8 cellular contexts compared by ENCODE assay signal in the genomic region with DNA sequence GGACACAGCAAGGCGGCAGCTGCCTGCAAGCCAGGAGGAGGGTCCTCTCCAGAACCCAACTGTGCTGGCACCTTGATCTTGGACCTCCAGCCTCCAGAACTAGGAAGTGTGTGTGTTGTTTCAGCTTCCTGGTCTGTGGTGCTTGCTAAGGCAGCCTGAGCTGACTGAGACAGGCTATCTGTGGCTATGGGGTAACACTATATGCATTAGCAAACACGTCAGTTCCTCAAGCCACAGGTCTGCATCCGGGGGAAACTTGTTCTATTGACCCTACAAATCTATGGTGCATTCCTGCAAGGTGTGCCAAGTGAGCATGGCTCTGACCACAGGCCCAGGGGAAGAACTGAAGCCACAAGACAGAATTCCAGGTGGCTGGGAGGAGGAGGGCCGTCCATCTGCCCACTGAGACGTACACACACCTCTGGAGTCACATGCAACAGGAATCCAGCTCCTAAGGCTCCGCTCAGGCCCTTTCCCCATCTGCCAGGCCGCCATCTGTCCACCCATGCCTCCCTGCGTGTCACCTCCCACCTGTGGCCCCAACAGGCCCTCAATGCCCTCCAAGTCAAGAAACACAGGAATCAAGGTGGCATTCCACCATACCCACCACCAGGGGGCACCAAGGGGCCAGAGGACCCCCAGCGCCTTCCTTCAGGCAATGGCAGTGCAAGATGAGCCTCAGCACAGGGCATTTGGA.
DNase-seq lines count a peak whose midpoint lies in the region; ATAC-seq and TF ChIP-seq lines count a peak whose summit lies in the region.

No MANE protein-coding gene starts in this region.

- H3K4me2 ChIP-seq in Loucy (ENCODE audit: low read depth, low read length, poor library complexity, severe bottlenecking) (no peak overlapping the region), hepatocyte (no peak overlapping the region)

- H2AFZ ChIP-seq in Loucy (ENCODE audit: low read length): 0 out of 2 replicates have a peak overlapping the region, but pooled peaks have one; percentile 27
- no peak overlapping the region for H2AFZ ChIP-seq in hepatocyte

- no peak overlapping the region for H3K27ac ChIP-seq in hepatocyte

- no peaks in the 10 kb centered on the region for H3K9me3 ChIP-seq in Loucy (ENCODE audit: insufficient read depth, low read depth, low read length)
- H3K9me3 ChIP-seq in hepatocyte (ENCODE audit: low read depth): no peaks in the 10 kb centered on the region

- H4K20me1 ChIP-seq in Loucy (ENCODE audit: insufficient read depth, low read length, poor library complexity, severe bottlenecking) (no peaks in the 10 kb centered on the region), hepatocyte (ENCODE audit: insufficient read depth, poor library complexity, severe bottlenecking) (peaks cover 6% of the 10 kb centered on the region)

- peak; percentile 88 for TF ChIP-seq CTCF in Loucy (conservative IDR thresholded peaks at IDR 0.05; ENCODE audit: low read length)
- peak; percentile 75 for TF ChIP-seq CTCF in hepatocyte (IDR thresholded peaks at IDR 0.05; ENCODE audit: poor library complexity)

- no peaks in the 10 kb centered on the region for H3F3A ChIP-seq in Loucy (ENCODE audit: low read depth)

- no peaks in the 10 kb centered on the region for H3K4me1 ChIP-seq in Loucy (ENCODE audit: insufficient read depth, low read length, poor library complexity, severe bottlenecking)
- peaks cover 45% of the 10 kb centered on the region for H3K4me1 ChIP-seq in hepatocyte (ENCODE audit: insufficient read depth)

- no peak for ATAC-seq in HG03095 (IDR thresholded peaks at IDR 0.05; ENCODE audit: unreplicated experiment)

- H3K27me3 ChIP-seq in Loucy (ENCODE audit: insufficient read depth, low read length, poor library complexity, severe bottlenecking): no peaks in the 10 kb centered on the region
- H3K27me3 ChIP-seq in hepatocyte: no peaks in the 10 kb centered on the region

- H3K79me2 ChIP-seq in Loucy (ENCODE audit: insufficient read depth, low read length) (no peaks in the 10 kb centered on the region), hepatocyte (peaks cover 52% of the 10 kb centered on the region)

- no peaks in the 10 kb centered on the region for H3K36me3 ChIP-seq in Loucy (ENCODE audit: insufficient read depth, low read length)
- no peaks in the 10 kb centered on the region for H3K36me3 ChIP-seq in hepatocyte (replicated peaks; ENCODE audit: insufficient read depth, low read depth)

- H3K9me2 ChIP-seq in Loucy (replicated peaks; ENCODE audit: low read depth, low read length) (no peaks in the 10 kb centered on the region), hepatocyte (replicated peaks; ENCODE audit: insufficient read depth) (no peaks in the 10 kb centered on the region)

- WGBS in hepatocyte (ENCODE audit: low lambda C conversion rate, missing lambda C conversion rate): 76% methylated on average over 9 of the region's 9 CpGs

- DNase-seq in NCI-H2107 treated with DMSO at 0.1 percent for 48 hours (lab: John Stamatoyannopoulos, UW; ENCODE audit: unreplicated experiment): peak; percentile 5
- no peak for DNase-seq in NCI-H2107 (lab: John Stamatoyannopoulos, UW)
- DNase-seq in SW480 (ENCODE audit: low spot score): peak; percentile 66
- peak in 34 of 56 donors; percentile 3 to 68 (median 24) for DNase-seq in amygdala (lab: John Stamatoyannopoulos, UW)
- DNase-seq in hepatocyte (ENCODE audit: low spot score): peak; percentile 78
- peak; percentile 51 for DNase-seq in stimulated activated CD4-positive, alpha-beta T cell treated with anti-CD3 and anti-CD28 coated beads, Interleukin-12 subunit alpha, Interleukin-12 subunit beta, amount 100 ng/mL, for 4 hours

- H3K4me3 ChIP-seq in Loucy (ENCODE audit: low read length, poor library complexity, severe bottlenecking) (no peak overlapping the region), hepatocyte (no peak overlapping the region)

- H3K9ac ChIP-seq in Loucy (ENCODE audit: low read depth, low read length, poor library complexity, severe bottlenecking): no peak overlapping the region
